In the genomic region with DNA sequence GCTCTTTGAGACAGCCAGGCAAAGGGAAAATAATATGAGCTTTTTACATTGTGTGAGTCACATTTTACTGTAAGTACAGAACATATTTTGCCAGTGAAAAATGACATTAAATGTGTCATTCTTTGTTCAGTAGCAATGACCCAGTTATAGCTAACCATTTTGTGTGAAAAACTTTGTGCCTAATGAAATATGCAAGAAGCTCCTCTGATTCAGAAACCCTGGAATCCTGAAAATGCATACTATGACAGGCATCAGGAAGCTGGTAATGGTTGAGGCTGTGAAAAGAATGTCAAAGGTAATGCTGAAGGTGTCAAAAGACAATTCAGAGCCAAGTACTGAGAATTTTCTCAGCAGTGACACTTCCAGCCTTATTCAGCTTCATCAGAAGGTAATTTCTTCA, we compare ENCODE assay signal across 14 cellular contexts.
DNase-seq lines count a peak whose midpoint lies in the region; ATAC-seq and TF ChIP-seq lines count a peak whose summit lies in the region.
"Had no signal": no experiment of that assay in that cellular context is flagged by ENCODE, and none has a peak within 500 bp of the region (broad histone marks: within the 10 kb centered on the region; RNA-seq: fewer than 3 reads in every experiment).

No MANE protein-coding gene starts in this region.

- BruUV-seq in mammary epithelial cell (replicated peaks; lab: Mats Ljungman, UMichigan): no TSS peak

- peak; percentile 97 for DNase-seq in ACHN
- peak; percentile 70 for DNase-seq in mammary epithelial cell
- DNase-seq in islet precursor cell: peak; percentile 60
- DNase-seq in NCI-H1417 (lab: John Stamatoyannopoulos, UW): no peak
- no peak for DNase-seq in substantia nigra (lab: John Stamatoyannopoulos, UW)
- no peak for DNase-seq in stimulated activated naive B cell treated with anti-CD40 and anti-IgM and Interleukin-4, amounts not matched to agents 10 μg/mL and 1 μg/mL and 100 μg/mL, for 72 hours
- DNase-seq in activated naive CD8-positive, alpha-beta T cell treated with anti-CD3 and anti-CD28 coated beads for 36 hours: no peak
- DNase-seq: aorta, DND-41, esophagus squamous epithelium, left lung, NCI-H2029 had no signal

- H3K4me3 ChIP-seq in HUES64 (ENCODE audit: low read length) (no peak overlapping the region), mammary epithelial cell (replicated peaks in 1 of 3; ENCODE audit: insufficient read depth in 1 of 3, low read depth in 2 of 3, low read length in 3 of 3) (no peak overlapping the region)
- H3K4me3 ChIP-seq: esophagus squamous epithelium, left lung, thoracic aorta had no signal

- no peaks in the 10 kb centered on the region for H3K36me3 ChIP-seq in HUES64 (ENCODE audit: insufficient read depth, low read length)
- no peaks in the 10 kb centered on the region for H3K36me3 ChIP-seq in mammary epithelial cell (ENCODE audit: insufficient read depth, low read length)
- H3K36me3 ChIP-seq: esophagus squamous epithelium, left lung, thoracic aorta had no signal

- intact Hi-C loops in mammary epithelial cell (cut with micrococcal nuclease): no loop called here

- no peaks in the 10 kb centered on the region for H4K20me1 ChIP-seq in mammary epithelial cell (ENCODE audit: insufficient read depth, low read length)

- dilution Hi-C loops in mammary epithelial cell (cut with HindIII; ENCODE audit: low sequenced_read_pairs): loop anchor here (5.0 kb wide), 1 partner anchor 78 kb away; no protein-coding TSS in a partner anchor

- no peaks in the 10 kb centered on the region for H3K27me3 ChIP-seq in HUES64 (ENCODE audit: insufficient read depth, low read length)
- H3K27me3 ChIP-seq in mammary epithelial cell (ENCODE audit: insufficient read depth, low read length): peaks cover 2% of the 10 kb centered on the region
- H3K27me3 ChIP-seq: esophagus squamous epithelium, left lung had no signal

- H3K27ac ChIP-seq in HUES64 (ENCODE audit: low read depth, low read length): peak overlapping the region; percentile 71
- no peak overlapping the region for H3K27ac ChIP-seq in mammary epithelial cell (ENCODE audit: insufficient read depth, low read depth, low read length)
- H3K27ac ChIP-seq in substantia nigra (ENCODE audit: low read depth, low read length, poor library complexity, severe bottlenecking): no peak overlapping the region
- H3K27ac ChIP-seq: esophagus squamous epithelium, left lung, thoracic aorta had no signal

- H3K36me3 Mint-ChIP-seq in stimulated activated naive B cell treated with anti-CD40 and anti-IgM and Interleukin-4, amounts not matched to agents 10 μg/mL and 1 μg/mL and 100 μg/mL, for 72 hours: no peaks in the 10 kb centered on the region
- no peaks in the 10 kb centered on the region for H3K36me3 Mint-ChIP-seq in activated naive CD8-positive, alpha-beta T cell treated with anti-CD3 and anti-CD28 coated beads for 36 hours

- CTCF ChIA-PET in mammary epithelial cell (lab: Charles Lee; ENCODE audit: low non-redundant PET): no interaction called here

- H3K27ac Mint-ChIP-seq in stimulated activated naive B cell treated with anti-CD40 and anti-IgM and Interleukin-4, amounts not matched to agents 10 μg/mL and 1 μg/mL and 100 μg/mL, for 72 hours: no peak overlapping the region
- no peak overlapping the region for H3K27ac Mint-ChIP-seq in activated naive CD8-positive, alpha-beta T cell treated with anti-CD3 and anti-CD28 coated beads for 36 hours

- no peaks in the 10 kb centered on the region for H3K79me2 ChIP-seq in mammary epithelial cell (ENCODE audit: insufficient read depth, low read length)

- peaks cover 22% of the 10 kb centered on the region for H3K4me1 ChIP-seq in HUES64 (ENCODE audit: insufficient read depth, low read length)
- no peaks in the 10 kb centered on the region for H3K4me1 ChIP-seq in mammary epithelial cell (ENCODE audit: insufficient read depth, low read length)
- H3K4me1 ChIP-seq: esophagus squamous epithelium, left lung had no signal

- no peak overlapping the region for H3K4me3 Mint-ChIP-seq in stimulated activated naive B cell treated with anti-CD40 and anti-IgM and Interleukin-4, amounts not matched to agents 10 μg/mL and 1 μg/mL and 100 μg/mL, for 72 hours
- no peak overlapping the region for H3K4me3 Mint-ChIP-seq in activated naive CD8-positive, alpha-beta T cell treated with anti-CD3 and anti-CD28 coated beads for 36 hours

- no peaks in the 10 kb centered on the region for H3K4me1 Mint-ChIP-seq in stimulated activated naive B cell treated with anti-CD40 and anti-IgM and Interleukin-4, amounts not matched to agents 10 μg/mL and 1 μg/mL and 100 μg/mL, for 72 hours
- H3K4me1 Mint-ChIP-seq in activated naive CD8-positive, alpha-beta T cell treated with anti-CD3 and anti-CD28 coated beads for 36 hours: no peaks in the 10 kb centered on the region

- ATAC-seq in stimulated activated naive B cell treated with anti-CD40 and anti-IgM and Interleukin-4, amounts not matched to agents 10 μg/mL and 1 μg/mL and 100 μg/mL, for 72 hours (replicated peaks): no peak
- ATAC-seq: left lung had no signal

- H3K4me2 ChIP-seq in mammary epithelial cell (ENCODE audit: insufficient read depth, low read depth, low read length): no peak overlapping the region

- no peaks in the 10 kb centered on the region for H3K9me3 ChIP-seq in HUES64 (ENCODE audit: insufficient read depth, low read depth, low read length)
- H3K9me3 ChIP-seq in mammary epithelial cell (replicated peaks; ENCODE audit: insufficient read depth, low read length): no peaks in the 10 kb centered on the region
- H3K9me3 ChIP-seq: esophagus squamous epithelium, left lung, thoracic aorta had no signal

- H3K9ac ChIP-seq in HUES64 (ENCODE audit: low read depth, low read length): peak overlapping the region; percentile 12; the same call in 1 of the 2 replicates
- H3K9ac ChIP-seq in mammary epithelial cell (ENCODE audit: insufficient read depth, low read length): no peak overlapping the region

- H3K27me3 Mint-ChIP-seq in stimulated activated naive B cell treated with anti-CD40 and anti-IgM and Interleukin-4, amounts not matched to agents 10 μg/mL and 1 μg/mL and 100 μg/mL, for 72 hours: no peaks in the 10 kb centered on the region
- H3K27me3 Mint-ChIP-seq in activated naive CD8-positive, alpha-beta T cell treated with anti-CD3 and anti-CD28 coated beads for 36 hours: no peaks in the 10 kb centered on the region

- no peak for TF ChIP-seq CTCF in mammary epithelial cell (conservative IDR thresholded peaks at IDR 0.05 in 1 of 2, IDR thresholded peaks at IDR 0.05 in 1 of 2; ENCODE audit: extremely low read depth in 1 of 2, insufficient read depth in 1 of 2, low read depth in 1 of 2, low read length in 2 of 2)

- in situ Hi-C loops in ACHN (cut with HindIII; ENCODE audit: low pct_ligation_motif_present, low pct_unique_long_range_greater_than_20kb, low sequenced_read_pairs) (no loop called here), mammary epithelial cell (cut with MboI; ENCODE audit: low sequenced_read_pairs in 2 of 2) (no loop called here)

- no peak overlapping the region for H2AFZ ChIP-seq in mammary epithelial cell (ENCODE audit: low read depth, low read length)

- peaks cover 0 to 1% of the 10 kb centered on the region in 2 donors for H3K9me3 Mint-ChIP-seq in stimulated activated naive B cell treated with anti-CD40 and anti-IgM and Interleukin-4, amounts not matched to agents 10 μg/mL and 1 μg/mL and 100 μg/mL, for 72 hours
- no peaks in the 10 kb centered on the region for H3K9me3 Mint-ChIP-seq in activated naive CD8-positive, alpha-beta T cell treated with anti-CD3 and anti-CD28 coated beads for 36 hours

Comparison
In these comparisons a context has a peak if more than half of its experiments do, and no peak if none do; other contexts are left out.
1. DNase-seq: peak in ACHN (single experiment), mammary epithelial cell (single experiment) and islet precursor cell (single experiment); none in NCI-H1417 (0 of 3), substantia nigra (0 of 49), stimulated activated naive B cell treated with anti-CD40 and anti-IgM and Interleukin-4, amounts not matched to agents 10 μg/mL and 1 μg/mL and 100 μg/mL, for 72 hours (single experiment) and activated naive CD8-positive, alpha-beta T cell treated with anti-CD3 and anti-CD28 coated beads for 36 hours (single experiment).